Comparison of ENCODE assay signal across 9 cellular contexts in the genomic region with DNA sequence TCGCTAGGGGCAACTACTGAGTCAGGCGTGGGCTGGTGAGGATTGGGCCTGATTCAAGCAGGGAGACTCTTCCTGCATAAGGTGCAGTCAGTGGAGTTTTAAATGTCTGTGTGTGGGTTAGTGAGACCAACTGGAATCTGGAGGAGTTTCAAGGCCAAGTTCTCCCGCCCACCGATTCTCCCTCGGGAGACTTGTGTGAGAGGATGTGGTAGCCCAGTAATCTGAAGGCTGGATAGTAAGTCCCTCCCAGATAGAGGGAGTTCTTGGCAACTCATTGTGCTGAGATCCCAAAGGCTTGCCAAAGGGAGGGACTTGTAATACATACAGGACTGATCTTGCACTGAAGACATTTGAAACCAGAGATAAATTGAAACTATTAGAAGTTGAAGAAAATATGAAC. TPM values are rescaled to one million over a fixed set of nuclear protein-coding genes. Genes with fewer than 3 reads are reported as not detected.
DNase-seq lines count a peak whose midpoint lies in the region; ATAC-seq and TF ChIP-seq lines count a peak whose summit lies in the region.
"Had no signal": no experiment of that assay in that cellular context is flagged by ENCODE, and none has a peak within 500 bp of the region (broad histone marks: within the 10 kb centered on the region; RNA-seq: fewer than 3 reads in every experiment).

No MANE protein-coding gene starts in this region.

- H2BK5ac ChIP-seq in H9 (ENCODE audit: insufficient read length, low read length) = no peak overlapping the region

- H3K14ac ChIP-seq in H9 (ENCODE audit: insufficient read depth, low read length) = no peak overlapping the region

- H2AFZ ChIP-seq in H9 (ENCODE audit: low read length) = no peak overlapping the region

- no peak overlapping the region for H3K27ac ChIP-seq in H9 (ENCODE audit: insufficient read length, low read depth, low read length)
- H3K27ac ChIP-seq: lower lobe of right lung had no signal

- H3K4me1 ChIP-seq in H9 (ENCODE audit: insufficient read depth, low read length) = no peaks in the 10 kb centered on the region
- H3K4me1 ChIP-seq: lower lobe of right lung had no signal

- H4K91ac ChIP-seq in H9 (ENCODE audit: insufficient read length, low read depth, low read length) = no peak overlapping the region

- no peak overlapping the region for H3T11ph ChIP-seq in H9 (ENCODE audit: low read length)

- H2BK120ac ChIP-seq in H9 (ENCODE audit: low read depth, low read length, poor library complexity, severe bottlenecking) = no peak overlapping the region

- no peak overlapping the region for H3K4me3 Mint-ChIP-seq in H9

- H3K36me3 Mint-ChIP-seq in H9 (ENCODE audit: insufficient read depth in 1 of 3, low read depth in 3 of 3) = no peaks in the 10 kb centered on the region

- ATAC-seq in GM18909 (IDR thresholded peaks at IDR 0.05; ENCODE audit: poor library complexity, unreplicated experiment) (peak; percentile 44), HG03095 (IDR thresholded peaks at IDR 0.05; ENCODE audit: unreplicated experiment) (peak; percentile 40)

- H4K20me1 ChIP-seq in H9 (ENCODE audit: control insufficient read depth, insufficient read depth, insufficient read length) = no peaks in the 10 kb centered on the region

- H3K4me1 Mint-ChIP-seq in H9 = no peaks in the 10 kb centered on the region

- no peak overlapping the region for H3K4me3 ChIP-seq in skeletal muscle cell (ENCODE audit: low read depth, low read length)
- H3K4me3 ChIP-seq: lower lobe of right lung had no signal

- H3K56ac ChIP-seq in H9 (ENCODE audit: insufficient read length, low read depth, low read length) = no peak overlapping the region

- no peaks in the 10 kb centered on the region for H3K79me2 ChIP-seq in H9 (ENCODE audit: insufficient read depth, low read length)

- H3K79me1 ChIP-seq in H9 (ENCODE audit: insufficient read depth, low read depth, low read length, poor library complexity, severe bottlenecking) = no peaks in the 10 kb centered on the region

- H3K27ac Mint-ChIP-seq in H9 = no peak overlapping the region

- DNase-seq in brain pericyte (ENCODE audit: low read depth, low spot score) (peak; percentile 58), skeletal muscle cell (ENCODE audit: low read depth) (peak; percentile 99), H9 (no peak), SIG-M5 (lab: John Stamatoyannopoulos, UW) (no peak), ecto neural progenitor cell (ENCODE audit: low spot score) (no peak), NCI-H1105 treated with DMSO at 0.1 percent for 48 hours (lab: John Stamatoyannopoulos, UW) (no peak)
- DNase-seq: lower lobe of right lung had no signal

- H3K9me3 Mint-ChIP-seq in H9 = no peaks in the 10 kb centered on the region

- no peak overlapping the region for H2BK15ac ChIP-seq in H9 (ENCODE audit: low read depth, low read length)

- no CpG with 5 or more reads among the region's 5 CpGs for WGBS in H9 (ENCODE audit: extremely low coverage, insufficient read length, low lambda C conversion rate)

- no peak overlapping the region for H3K18ac ChIP-seq in H9 (ENCODE audit: insufficient read length, low read depth, low read length)

- no peak overlapping the region for H2BK20ac ChIP-seq in H9 (ENCODE audit: low read depth, low read length, poor library complexity, severe bottlenecking)

- no peak overlapping the region for H2AK5ac ChIP-seq in H9 (ENCODE audit: insufficient read length, low read length)

- no peak overlapping the region for H3K4me2 ChIP-seq in H9 (ENCODE audit: insufficient read depth, insufficient read length, low read length)

- H2BK12ac ChIP-seq in H9 (ENCODE audit: insufficient read length, low read depth, low read length) = no peak overlapping the region

- H4K8ac ChIP-seq in H9 (replicated peaks; ENCODE audit: insufficient read length, low read depth, low read length) = no peak overlapping the region

- no peak overlapping the region for H3K9ac ChIP-seq in H9 (ENCODE audit: extremely low read depth, insufficient read length, low read length)

- H4K5ac ChIP-seq in H9 (ENCODE audit: insufficient read length, low read depth, low read length) = no peak overlapping the region

- H3K27me3 Mint-ChIP-seq in H9 (ENCODE audit: low read depth) = no peaks in the 10 kb centered on the region

- H3K9me3 ChIP-seq in H9 (ENCODE audit: control insufficient read depth, low read depth, low read length) = no peaks in the 10 kb centered on the region
- H3K9me3 ChIP-seq: lower lobe of right lung had no signal

- H3K27me3 ChIP-seq in H9 (ENCODE audit: insufficient read depth, low read length) = no peaks in the 10 kb centered on the region

- H3K23ac ChIP-seq in H9 (ENCODE audit: insufficient read length, low read depth, low read length) = no peak overlapping the region

- no peaks in the 10 kb centered on the region for H3K23me2 ChIP-seq in H9 (ENCODE audit: insufficient read length, low read depth, low read length, poor library complexity, severe bottlenecking)

- H3K4ac ChIP-seq in H9 (ENCODE audit: low read depth, low read length) = no peak overlapping the region

- no peak for TF ChIP-seq CTCF in H9 (conservative IDR thresholded peaks at IDR 0.05)

RNA-seq across cellular contexts. Expression of gene WDR36, which starts 51.8 kb away (rescaled TPM):
- 41.3 and 42.0 TPM in 2 replicates for total RNA-seq in H9 (2021)

Comparison
In these comparisons a context has a peak if more than half of its experiments do, and no peak if none do; other contexts are left out.
1. DNase-seq: peak in brain pericyte (single experiment) and skeletal muscle cell (single experiment); none in H9 (single experiment), SIG-M5 (single experiment), ecto neural progenitor cell (single experiment) and NCI-H1105 treated with DMSO at 0.1 percent for 48 hours (single experiment).